Comparison of ENCODE assay signal across 1 cellular context in the genomic region with DNA sequence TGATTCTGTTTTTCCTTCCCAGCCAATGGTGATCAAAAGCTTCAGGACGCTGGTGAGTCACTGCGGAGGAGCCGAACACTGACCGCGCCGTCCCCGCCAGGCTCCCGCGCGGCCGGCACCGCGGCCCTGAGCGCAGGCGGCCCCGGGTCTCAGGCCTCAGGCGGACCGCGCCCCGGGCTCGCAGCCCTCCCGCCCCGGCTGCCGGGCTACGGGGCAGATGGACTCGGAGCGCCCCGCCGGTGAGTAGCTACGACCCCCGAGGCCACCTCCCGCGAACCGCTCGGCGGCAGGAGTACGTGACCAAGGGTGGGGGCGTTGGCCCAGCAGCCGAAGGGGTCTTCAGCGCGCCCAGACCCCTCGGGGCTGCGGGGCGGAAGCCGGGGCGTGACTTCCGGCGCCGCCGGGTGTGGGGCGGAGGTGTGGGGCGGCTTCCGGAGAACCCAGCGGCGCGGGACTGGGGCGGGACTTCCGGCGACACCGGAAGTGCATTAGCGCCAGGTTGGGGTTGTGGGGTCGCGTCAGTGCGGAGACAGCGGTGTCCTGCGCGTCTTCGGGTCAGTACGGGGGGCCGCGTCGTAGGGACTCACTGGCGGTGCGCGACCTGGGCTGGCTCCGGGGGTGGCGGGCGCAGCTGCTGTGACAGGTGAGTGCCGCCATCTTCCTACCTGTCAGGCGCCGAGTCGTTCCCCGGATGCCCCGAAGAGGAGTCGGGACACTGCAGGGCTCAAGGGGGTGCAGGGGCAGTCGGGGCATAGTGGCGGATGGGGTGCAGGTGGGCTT.
TF ChIP-seq lines count a peak whose summit lies in the region.

A gene with protein sequence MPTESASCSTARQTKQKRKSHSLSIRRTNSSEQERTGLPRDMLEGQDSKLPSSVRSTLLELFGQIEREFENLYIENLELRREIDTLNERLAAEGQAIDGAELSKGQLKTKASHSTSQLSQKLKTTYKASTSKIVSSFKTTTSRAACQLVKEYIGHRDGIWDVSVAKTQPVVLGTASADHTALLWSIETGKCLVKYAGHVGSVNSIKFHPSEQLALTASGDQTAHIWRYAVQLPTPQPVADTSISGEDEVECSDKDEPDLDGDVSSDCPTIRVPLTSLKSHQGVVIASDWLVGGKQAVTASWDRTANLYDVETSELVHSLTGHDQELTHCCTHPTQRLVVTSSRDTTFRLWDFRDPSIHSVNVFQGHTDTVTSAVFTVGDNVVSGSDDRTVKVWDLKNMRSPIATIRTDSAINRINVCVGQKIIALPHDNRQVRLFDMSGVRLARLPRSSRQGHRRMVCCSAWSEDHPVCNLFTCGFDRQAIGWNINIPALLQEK (plus strand): TSS at position 60 of the 780 bp plus-strand sequence. CDS start 15,771 bp downstream, outside the sequence.

TF ChIP-seq in HepG2, 621 proteins besides CTCF, POLR2A, EP300 and RAD21 (continued from another document and continues in another):
- TF ChIP-seq MLXIP (CRISPR knock-in tag; IDR thresholded peaks at IDR 0.05; ENCODE audit: borderline replicate concordance) (no peak), GFI1 (CRISPR knock-in tag; IDR thresholded peaks at IDR 0.05; ENCODE audit: borderline replicate concordance) (peak; percentile 37; the same call in 1 of the 2 replicates), ZNF883 (CRISPR knock-in tag; IDR thresholded peaks at IDR 0.05; ENCODE audit: not compliant biosample characterization) (peak; percentile 21), RNF2 (conservative IDR thresholded peaks at IDR 0.05; ENCODE audit: low read depth) (peak; percentile 66), ZNF547 (CRISPR knock-in tag; IDR thresholded peaks at IDR 0.05) (peak; percentile 68; the same call in 1 of the 2 replicates), HDAC6 (IDR thresholded peaks at IDR 0.05; ENCODE audit: low read depth, low read length) (no peak), ZBTB46 (CRISPR knock-in tag; IDR thresholded peaks at IDR 0.05; ENCODE audit: borderline replicate concordance) (0 out of 2 replicates have a peak, but pooled peaks have one; percentile 51), STAT5B (CRISPR knock-in tag; IDR thresholded peaks at IDR 0.05) (no peak), ZC3H4 (CRISPR knock-in tag; IDR thresholded peaks at IDR 0.05; ENCODE audit: borderline replicate concordance) (no peak), SAFB2 (CRISPR knock-in tag; IDR thresholded peaks at IDR 0.05; ENCODE audit: borderline replicate concordance, low read depth) (peak; percentile 48; the same call in 1 of the 2 replicates), IRX3 (CRISPR knock-in tag; IDR thresholded peaks at IDR 0.05; ENCODE audit: borderline replicate concordance, low read depth) (0 out of 2 replicates have a peak, but pooled peaks have one; percentile 8), ZNF839 (CRISPR knock-in tag; IDR thresholded peaks at IDR 0.05; ENCODE audit: borderline replicate concordance) (0 out of 2 replicates have a peak, but pooled peaks have one; percentile 33), STAT6 (CRISPR knock-in tag; IDR thresholded peaks at IDR 0.05; ENCODE audit: borderline replicate concordance) (no peak), KDM4B (CRISPR knock-in tag; IDR thresholded peaks at IDR 0.05) (no peak; the same call in 1 of the 2 replicates), LCORL (IDR thresholded peaks at IDR 0.05) (no peak), LCORL (CRISPR knock-in tag; IDR thresholded peaks at IDR 0.05) (no peak), IKZF1 (IDR thresholded peaks at IDR 0.05) (no peak), AHR (CRISPR knock-in tag; IDR thresholded peaks at IDR 0.05) (no peak), THAP8 (CRISPR knock-in tag; IDR thresholded peaks at IDR 0.05; ENCODE audit: borderline replicate concordance) (no peak), MNT (IDR thresholded peaks at IDR 0.05) (0 out of 2 replicates have a peak, but pooled peaks have one; percentile 15), MBD4 (IDR thresholded peaks at IDR 0.05; ENCODE audit: borderline replicate concordance, low read length) (no peak), E2F2 (CRISPR knock-in tag; IDR thresholded peaks at IDR 0.05; ENCODE audit: borderline replicate concordance) (no peak), SMAD3 (CRISPR knock-in tag; IDR thresholded peaks at IDR 0.05) (peak; percentile 33; the same call in 1 of the 2 replicates), CREM (IDR thresholded peaks at IDR 0.05) (no peak; the same call in 1 of the 2 replicates), CREM (CRISPR knock-in tag; IDR thresholded peaks at IDR 0.05) (no peak), GATA4 (IDR thresholded peaks at IDR 0.05; ENCODE audit: borderline replicate concordance, low read depth) (no peak), ZNF530 (CRISPR knock-in tag; IDR thresholded peaks at IDR 0.05; ENCODE audit: low read depth) (no peak), SNAI1 (CRISPR knock-in tag; IDR thresholded peaks at IDR 0.05; ENCODE audit: borderline replicate concordance) (no peak), ZNF446 (CRISPR knock-in tag; IDR thresholded peaks at IDR 0.05) (peak; percentile 76; the same call in 1 of the 2 replicates)
- TF ChIP-seq, protein P1, sequence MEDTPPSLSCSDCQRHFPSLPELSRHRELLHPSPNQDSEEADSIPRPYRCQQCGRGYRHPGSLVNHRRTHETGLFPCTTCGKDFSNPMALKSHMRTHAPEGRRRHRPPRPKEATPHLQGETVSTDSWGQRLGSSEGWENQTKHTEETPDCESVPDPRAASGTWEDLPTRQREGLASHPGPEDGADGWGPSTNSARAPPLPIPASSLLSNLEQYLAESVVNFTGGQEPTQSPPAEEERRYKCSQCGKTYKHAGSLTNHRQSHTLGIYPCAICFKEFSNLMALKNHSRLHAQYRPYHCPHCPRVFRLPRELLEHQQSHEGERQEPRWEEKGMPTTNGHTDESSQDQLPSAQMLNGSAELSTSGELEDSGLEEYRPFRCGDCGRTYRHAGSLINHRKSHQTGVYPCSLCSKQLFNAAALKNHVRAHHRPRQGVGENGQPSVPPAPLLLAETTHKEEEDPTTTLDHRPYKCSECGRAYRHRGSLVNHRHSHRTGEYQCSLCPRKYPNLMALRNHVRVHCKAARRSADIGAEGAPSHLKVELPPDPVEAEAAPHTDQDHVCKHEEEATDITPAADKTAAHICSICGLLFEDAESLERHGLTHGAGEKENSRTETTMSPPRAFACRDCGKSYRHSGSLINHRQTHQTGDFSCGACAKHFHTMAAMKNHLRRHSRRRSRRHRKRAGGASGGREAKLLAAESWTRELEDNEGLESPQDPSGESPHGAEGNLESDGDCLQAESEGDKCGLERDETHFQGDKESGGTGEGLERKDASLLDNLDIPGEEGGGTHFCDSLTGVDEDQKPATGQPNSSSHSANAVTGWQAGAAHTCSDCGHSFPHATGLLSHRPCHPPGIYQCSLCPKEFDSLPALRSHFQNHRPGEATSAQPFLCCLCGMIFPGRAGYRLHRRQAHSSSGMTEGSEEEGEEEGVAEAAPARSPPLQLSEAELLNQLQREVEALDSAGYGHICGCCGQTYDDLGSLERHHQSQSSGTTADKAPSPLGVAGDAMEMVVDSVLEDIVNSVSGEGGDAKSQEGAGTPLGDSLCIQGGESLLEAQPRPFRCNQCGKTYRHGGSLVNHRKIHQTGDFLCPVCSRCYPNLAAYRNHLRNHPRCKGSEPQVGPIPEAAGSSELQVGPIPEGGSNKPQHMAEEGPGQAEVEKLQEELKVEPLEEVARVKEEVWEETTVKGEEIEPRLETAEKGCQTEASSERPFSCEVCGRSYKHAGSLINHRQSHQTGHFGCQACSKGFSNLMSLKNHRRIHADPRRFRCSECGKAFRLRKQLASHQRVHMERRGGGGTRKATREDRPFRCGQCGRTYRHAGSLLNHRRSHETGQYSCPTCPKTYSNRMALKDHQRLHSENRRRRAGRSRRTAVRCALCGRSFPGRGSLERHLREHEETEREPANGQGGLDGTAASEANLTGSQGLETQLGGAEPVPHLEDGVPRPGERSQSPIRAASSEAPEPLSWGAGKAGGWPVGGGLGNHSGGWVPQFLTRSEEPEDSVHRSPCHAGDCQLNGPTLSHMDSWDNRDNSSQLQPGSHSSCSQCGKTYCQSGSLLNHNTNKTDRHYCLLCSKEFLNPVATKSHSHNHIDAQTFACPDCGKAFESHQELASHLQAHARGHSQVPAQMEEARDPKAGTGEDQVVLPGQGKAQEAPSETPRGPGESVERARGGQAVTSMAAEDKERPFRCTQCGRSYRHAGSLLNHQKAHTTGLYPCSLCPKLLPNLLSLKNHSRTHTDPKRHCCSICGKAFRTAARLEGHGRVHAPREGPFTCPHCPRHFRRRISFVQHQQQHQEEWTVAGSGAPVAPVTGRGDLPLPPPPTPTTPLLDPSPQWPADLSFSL (CRISPR knock-in tag; IDR thresholded peaks at IDR 0.05) = no peak
- TF ChIP-seq, protein P2, sequence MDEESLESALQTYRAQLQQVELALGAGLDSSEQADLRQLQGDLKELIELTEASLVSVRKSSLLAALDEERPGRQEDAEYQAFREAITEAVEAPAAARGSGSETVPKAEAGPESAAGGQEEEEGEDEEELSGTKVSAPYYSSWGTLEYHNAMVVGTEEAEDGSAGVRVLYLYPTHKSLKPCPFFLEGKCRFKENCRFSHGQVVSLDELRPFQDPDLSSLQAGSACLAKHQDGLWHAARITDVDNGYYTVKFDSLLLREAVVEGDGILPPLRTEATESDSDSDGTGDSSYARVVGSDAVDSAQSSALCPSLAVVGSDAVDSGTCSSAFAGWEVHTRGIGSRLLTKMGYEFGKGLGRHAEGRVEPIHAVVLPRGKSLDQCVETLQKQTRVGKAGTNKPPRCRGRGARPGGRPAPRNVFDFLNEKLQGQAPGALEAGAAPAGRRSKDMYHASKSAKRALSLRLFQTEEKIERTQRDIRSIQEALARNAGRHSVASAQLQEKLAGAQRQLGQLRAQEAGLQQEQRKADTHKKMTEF (CRISPR knock-in tag; IDR thresholded peaks at IDR 0.05) = peak; percentile 77
